ENCODE assay signal across 26 cellular contexts in genomic region chr1:14466006-14466405, GRCh38.
"Had no signal": no experiment of that assay in that cellular context is flagged by ENCODE, and none has a peak within 500 bp of the region (broad histone marks: within the 10 kb centered on the region; RNA-seq: fewer than 3 reads in every experiment).

No MANE protein-coding gene starts in this region.

- H3K36me3 ChIP-seq: brain microvascular endothelial cell, esophagus squamous epithelium, right atrium auricular region, stomach, tibial artery, WERI-Rb-1 had no signal

- H3K27ac ChIP-seq: brain microvascular endothelial cell, esophagus squamous epithelium, parathyroid adenoma, right atrium auricular region, stomach, tibial artery, WERI-Rb-1 had no signal

- H3K4me3 ChIP-seq: esophagus squamous epithelium, right atrium auricular region, smooth muscle cell, stomach, tibial artery had no signal

- DNase-seq: activated CD4-positive, alpha-beta memory T cell treated with anti-CD3 and anti-CD28 coated beads for 36 hours; activated CD4-positive, alpha-beta T cell treated with anti-CD3 and anti-CD28 coated beads, Interleukin-2, amount 10 ng/mL, durations not matched to agents 24 days and 14 days; activated CD8-positive, alpha-beta memory T cell treated with anti-CD3 and anti-CD28 coated beads, Interleukin-2, amount 50 U/mL, for 4 hours; activated gamma-delta T cell treated with Interleukin-2 at 50 U/mL for 16 hours; activated naive CD4-positive, alpha-beta T cell treated with anti-CD3 and anti-CD28 coated beads, Interleukin-2, amount 50 U/mL, for 16 hours; activated T-cell treated with anti-CD3 and anti-CD28 coated beads, Interleukin-2, amount 50 U/mL, for 24 hours; amniotic stem cell; brain microvascular endothelial cell; caudate nucleus; cortex of kidney; esophagus squamous epithelium; left colon; midbrain; naive thymus-derived CD4-positive, alpha-beta T cell; nucleus accumbens; stimulated activated CD4-positive, alpha-beta T cell treated with anti-CD3 and anti-CD28 coated beads, Interleukin-1b, Interleukin-23, amount 100 ng/mL, for 48 hours; stimulated activated CD4-positive, alpha-beta T cell treated with anti-CD3 and anti-CD28 coated beads, Interleukin-4, amount 100 ng/mL, for 4 hours; stimulated activated naive B cell treated with anti-CD40 and anti-IgM and Interleukin-4, amounts not matched to agents 10 μg/mL and 1 μg/mL and 100 μg/mL, for 72 hours; stomach; tibial artery; WERI-Rb-1 had no signal

- H3K27me3 ChIP-seq: brain microvascular endothelial cell, esophagus squamous epithelium, right atrium auricular region, stomach had no signal

- H2AFZ ChIP-seq: parathyroid adenoma had no signal

- H3K4me2 ChIP-seq: smooth muscle cell had no signal

- FAIRE-seq: astrocyte, frontal cortex had no signal

- H3K79me2 ChIP-seq: parathyroid adenoma had no signal

- H3K9me3 ChIP-seq: esophagus squamous epithelium, right atrium auricular region, stomach, tibial artery had no signal

- H3K9ac ChIP-seq: parathyroid adenoma had no signal

- H3K4me1 ChIP-seq: parathyroid adenoma, right atrium auricular region, stomach, tibial artery had no signal
